8 cellular contexts compared by ENCODE assay signal in genomic region chr12:10614056-10614370, GRCh38. TPM values are rescaled to one million over a fixed set of nuclear protein-coding genes. Genes with fewer than 3 reads are reported as not detected.
DNase-seq lines count a peak whose midpoint lies in the region; ATAC-seq and TF ChIP-seq lines count a peak whose summit lies in the region.

No MANE protein-coding gene starts in this region.

- DNase-seq in CD4-positive, CD25-positive, alpha-beta regulatory T cell = no peak
- DNase-seq in chondrocyte (ENCODE audit: low spot score) (no peak), omental fat pad (ENCODE audit: low spot score) (no peak), HT-29 (ENCODE audit: low spot score) (no peak)
- DNase-seq in naive thymus-derived CD8-positive, alpha-beta T cell = peak in 1 of 10 donors; percentile 59

- no peak for ATAC-seq in CD4-positive, CD25-positive, alpha-beta regulatory T cell (ENCODE audit: low read depth in 2 of 2)
- ATAC-seq in HG03571 (IDR thresholded peaks at IDR 0.05; ENCODE audit: unreplicated experiment) (peak; percentile 18), omental fat pad (ENCODE audit: low FRiP score) (no peak), HG03135 (IDR thresholded peaks at IDR 0.05; ENCODE audit: unreplicated experiment) (no peak), GM21528 (IDR thresholded peaks at IDR 0.05; ENCODE audit: low FRiP score, unreplicated experiment) (no peak)
- no peak for ATAC-seq in naive thymus-derived CD8-positive, alpha-beta T cell

- peak overlapping the region; percentile 96 to 100 (median 99) for H3K4me3 Mint-ChIP-seq in CD4-positive, CD25-positive, alpha-beta regulatory T cell
- H3K4me3 Mint-ChIP-seq in chondrocyte (ENCODE audit: unreplicated experiment) = peak overlapping the region; percentile 99
- peak overlapping the region; percentile 98 to 100 (median 99) for H3K4me3 Mint-ChIP-seq in naive thymus-derived CD8-positive, alpha-beta T cell

- H3K4me1 ChIP-seq in CD4-positive, CD25-positive, alpha-beta regulatory T cell (ENCODE audit: control insufficient read depth, insufficient read depth, low read length, poor library complexity, severe bottlenecking) = peaks cover 19% of the 10 kb centered on the region

- peaks cover 6% of the 10 kb centered on the region for H3K36me3 ChIP-seq in CD4-positive, CD25-positive, alpha-beta regulatory T cell (ENCODE audit: control insufficient read depth, insufficient read depth, low read length)

- H3K36me3 Mint-ChIP-seq in CD4-positive, CD25-positive, alpha-beta regulatory T cell = peaks cover 19% of the 10 kb centered on the region
- H3K36me3 Mint-ChIP-seq in chondrocyte (ENCODE audit: low read depth) = peaks cover 3% of the 10 kb centered on the region
- H3K36me3 Mint-ChIP-seq in naive thymus-derived CD8-positive, alpha-beta T cell = peaks cover 0 to 27% (median 6%) of the 10 kb centered on the region in 3 donors

- H3K9me3 Mint-ChIP-seq in CD4-positive, CD25-positive, alpha-beta regulatory T cell = peaks cover 0 to 3% (median 0%) of the 10 kb centered on the region in 7 donors
- H3K9me3 Mint-ChIP-seq in chondrocyte (ENCODE audit: low read depth) = no peaks in the 10 kb centered on the region
- peaks cover 0 to 2% (median 0%) of the 10 kb centered on the region in 9 donors for H3K9me3 Mint-ChIP-seq in naive thymus-derived CD8-positive, alpha-beta T cell

- no peaks in the 10 kb centered on the region for H3K9me3 ChIP-seq in CD4-positive, CD25-positive, alpha-beta regulatory T cell (ENCODE audit: control insufficient read depth in 2 of 2, low read length in 2 of 2)

- H3K4me1 Mint-ChIP-seq in CD4-positive, CD25-positive, alpha-beta regulatory T cell = peaks cover 18 to 37% (median 27%) of the 10 kb centered on the region in 4 donors
- H3K4me1 Mint-ChIP-seq in chondrocyte (ENCODE audit: low read depth) = peaks cover 40% of the 10 kb centered on the region
- H3K4me1 Mint-ChIP-seq in naive thymus-derived CD8-positive, alpha-beta T cell = peaks cover 18 to 37% (median 29%) of the 10 kb centered on the region in 4 donors

- peaks cover 6% of the 10 kb centered on the region for H3K27me3 ChIP-seq in CD4-positive, CD25-positive, alpha-beta regulatory T cell (ENCODE audit: control insufficient read depth, insufficient read depth, low read length)

- H3K4me3 ChIP-seq in CD4-positive, CD25-positive, alpha-beta regulatory T cell (ENCODE audit: low read depth, low read length) = peak overlapping the region; percentile 100

- H3K27me3 Mint-ChIP-seq in CD4-positive, CD25-positive, alpha-beta regulatory T cell = peaks cover 17% of the 10 kb centered on the region
- H3K27me3 Mint-ChIP-seq in chondrocyte (ENCODE audit: low read depth) = no peaks in the 10 kb centered on the region
- peaks cover 0 to 7% (median 4%) of the 10 kb centered on the region in 5 donors for H3K27me3 Mint-ChIP-seq in naive thymus-derived CD8-positive, alpha-beta T cell

- H3K27ac Mint-ChIP-seq in CD4-positive, CD25-positive, alpha-beta regulatory T cell = peak overlapping the region; percentile 100
- H3K27ac Mint-ChIP-seq in chondrocyte (ENCODE audit: unreplicated experiment) = peak overlapping the region; percentile 99
- peak overlapping the region; percentile 99 to 100 (median 100) for H3K27ac Mint-ChIP-seq in naive thymus-derived CD8-positive, alpha-beta T cell

- TF ChIP-seq CTCF in chondrocyte (IDR thresholded peaks at IDR 0.05) (no peak), omental fat pad (IDR thresholded peaks at IDR 0.05) (no peak)

- peak overlapping the region; percentile 91 for H3K27ac ChIP-seq in CD4-positive, CD25-positive, alpha-beta regulatory T cell (ENCODE audit: insufficient read depth, low read length, poor library complexity, severe bottlenecking)

- POLR2A ChIA-PET in naive thymus-derived CD8-positive, alpha-beta T cell (lab: Charles Lee) = interaction anchor here (1.2 to 2.5 kb wide), 5 partner anchors 37 to 557 kb away, joined by 3 to 15 read pairs (median 10); partner anchors contain the start of gene SMIM10L1

RNA-seq across cellular contexts. Expression of gene MAGOHB, which starts 0.6 kb away (rescaled TPM):
- 13.8 TPM for total RNA-seq in CD4-positive, CD25-positive, alpha-beta regulatory T cell
- polyA plus RNA-seq in CD4-positive, CD25-positive, alpha-beta regulatory T cell = 10 to 100 TPM; 34.3 to 53.8 (median 42.9) TPM
- total RNA-seq in chondrocyte (32.7 to 40.9 TPM (median 35.8 TPM) in 3 replicates), omental fat pad (10 to 100 TPM in 1 of 4 donors, 1 to 10 TPM in 3; 4.9 to 12.6 (median 7.6) TPM)
- total RNA-seq in naive thymus-derived CD8-positive, alpha-beta T cell = 10 to 100 TPM; 34.3 to 39.1 TPM
- polyA plus RNA-seq in naive thymus-derived CD8-positive, alpha-beta T cell = 10 to 100 TPM; 44.1 to 77.3 (median 53.9) TPM
- total RNA-seq in HT-29 (2014; rRNA removed; shearing (Covaris generic)) = 34.0 and 41.7 TPM in 2 replicates

RNA-seq across cellular contexts. Expression of gene STYK1, which starts 59.8 kb away (rescaled TPM):
- total RNA-seq in CD4-positive, CD25-positive, alpha-beta regulatory T cell = not detected
- not detected for polyA plus RNA-seq in CD4-positive, CD25-positive, alpha-beta regulatory T cell
- total RNA-seq in chondrocyte (0.12 to 0.31 TPM (median 0.15 TPM) in 3 replicates), omental fat pad (under 1 TPM in 2 of 4 donors, not detected in 2; 0.32 to 0.56 TPM)
- total RNA-seq in naive thymus-derived CD8-positive, alpha-beta T cell = under 1 TPM; 0.10 to 0.19 TPM
- under 1 TPM in 1 of 3 donors, not detected in 2; 0.47 TPM for polyA plus RNA-seq in naive thymus-derived CD8-positive, alpha-beta T cell
- total RNA-seq in HT-29 (2014; rRNA removed; shearing (Covaris generic)) = 7.4 and 12.8 TPM in 2 replicates
